ENCODE assay signal across 2 cellular contexts in genomic region chr17:17940451-17940911, GRCh38.
TF ChIP-seq lines count a peak whose summit lies in the region.

No MANE protein-coding gene starts in this region.

TF ChIP-seq in GM23338, 12 proteins besides CTCF, POLR2A, EP300 and RAD21 (continued from another document):
- TF ChIP-seq, protein P1, sequence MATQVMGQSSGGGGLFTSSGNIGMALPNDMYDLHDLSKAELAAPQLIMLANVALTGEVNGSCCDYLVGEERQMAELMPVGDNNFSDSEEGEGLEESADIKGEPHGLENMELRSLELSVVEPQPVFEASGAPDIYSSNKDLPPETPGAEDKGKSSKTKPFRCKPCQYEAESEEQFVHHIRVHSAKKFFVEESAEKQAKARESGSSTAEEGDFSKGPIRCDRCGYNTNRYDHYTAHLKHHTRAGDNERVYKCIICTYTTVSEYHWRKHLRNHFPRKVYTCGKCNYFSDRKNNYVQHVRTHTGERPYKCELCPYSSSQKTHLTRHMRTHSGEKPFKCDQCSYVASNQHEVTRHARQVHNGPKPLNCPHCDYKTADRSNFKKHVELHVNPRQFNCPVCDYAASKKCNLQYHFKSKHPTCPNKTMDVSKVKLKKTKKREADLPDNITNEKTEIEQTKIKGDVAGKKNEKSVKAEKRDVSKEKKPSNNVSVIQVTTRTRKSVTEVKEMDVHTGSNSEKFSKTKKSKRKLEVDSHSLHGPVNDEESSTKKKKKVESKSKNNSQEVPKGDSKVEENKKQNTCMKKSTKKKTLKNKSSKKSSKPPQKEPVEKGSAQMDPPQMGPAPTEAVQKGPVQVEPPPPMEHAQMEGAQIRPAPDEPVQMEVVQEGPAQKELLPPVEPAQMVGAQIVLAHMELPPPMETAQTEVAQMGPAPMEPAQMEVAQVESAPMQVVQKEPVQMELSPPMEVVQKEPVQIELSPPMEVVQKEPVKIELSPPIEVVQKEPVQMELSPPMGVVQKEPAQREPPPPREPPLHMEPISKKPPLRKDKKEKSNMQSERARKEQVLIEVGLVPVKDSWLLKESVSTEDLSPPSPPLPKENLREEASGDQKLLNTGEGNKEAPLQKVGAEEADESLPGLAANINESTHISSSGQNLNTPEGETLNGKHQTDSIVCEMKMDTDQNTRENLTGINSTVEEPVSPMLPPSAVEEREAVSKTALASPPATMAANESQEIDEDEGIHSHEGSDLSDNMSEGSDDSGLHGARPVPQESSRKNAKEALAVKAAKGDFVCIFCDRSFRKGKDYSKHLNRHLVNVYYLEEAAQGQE (IDR thresholded peaks at IDR 0.05; ENCODE audit: unreplicated experiment): no peak
- TF ChIP-seq ZNF331 (CRISPR knock-in tag; IDR thresholded peaks at IDR 0.05; ENCODE audit: low read depth): no peak
- TF ChIP-seq, protein P2, sequence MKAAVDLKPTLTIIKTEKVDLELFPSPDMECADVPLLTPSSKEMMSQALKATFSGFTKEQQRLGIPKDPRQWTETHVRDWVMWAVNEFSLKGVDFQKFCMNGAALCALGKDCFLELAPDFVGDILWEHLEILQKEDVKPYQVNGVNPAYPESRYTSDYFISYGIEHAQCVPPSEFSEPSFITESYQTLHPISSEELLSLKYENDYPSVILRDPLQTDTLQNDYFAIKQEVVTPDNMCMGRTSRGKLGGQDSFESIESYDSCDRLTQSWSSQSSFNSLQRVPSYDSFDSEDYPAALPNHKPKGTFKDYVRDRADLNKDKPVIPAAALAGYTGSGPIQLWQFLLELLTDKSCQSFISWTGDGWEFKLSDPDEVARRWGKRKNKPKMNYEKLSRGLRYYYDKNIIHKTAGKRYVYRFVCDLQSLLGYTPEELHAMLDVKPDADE (IDR thresholded peaks at IDR 0.05): no peak
TF ChIP-seq in GM23338: peak in this region for 0.

TF ChIP-seq in WTC11, 78 proteins besides CTCF, POLR2A, EP300 and RAD21 (continued from another document):
- TF ChIP-seq, protein P3, sequence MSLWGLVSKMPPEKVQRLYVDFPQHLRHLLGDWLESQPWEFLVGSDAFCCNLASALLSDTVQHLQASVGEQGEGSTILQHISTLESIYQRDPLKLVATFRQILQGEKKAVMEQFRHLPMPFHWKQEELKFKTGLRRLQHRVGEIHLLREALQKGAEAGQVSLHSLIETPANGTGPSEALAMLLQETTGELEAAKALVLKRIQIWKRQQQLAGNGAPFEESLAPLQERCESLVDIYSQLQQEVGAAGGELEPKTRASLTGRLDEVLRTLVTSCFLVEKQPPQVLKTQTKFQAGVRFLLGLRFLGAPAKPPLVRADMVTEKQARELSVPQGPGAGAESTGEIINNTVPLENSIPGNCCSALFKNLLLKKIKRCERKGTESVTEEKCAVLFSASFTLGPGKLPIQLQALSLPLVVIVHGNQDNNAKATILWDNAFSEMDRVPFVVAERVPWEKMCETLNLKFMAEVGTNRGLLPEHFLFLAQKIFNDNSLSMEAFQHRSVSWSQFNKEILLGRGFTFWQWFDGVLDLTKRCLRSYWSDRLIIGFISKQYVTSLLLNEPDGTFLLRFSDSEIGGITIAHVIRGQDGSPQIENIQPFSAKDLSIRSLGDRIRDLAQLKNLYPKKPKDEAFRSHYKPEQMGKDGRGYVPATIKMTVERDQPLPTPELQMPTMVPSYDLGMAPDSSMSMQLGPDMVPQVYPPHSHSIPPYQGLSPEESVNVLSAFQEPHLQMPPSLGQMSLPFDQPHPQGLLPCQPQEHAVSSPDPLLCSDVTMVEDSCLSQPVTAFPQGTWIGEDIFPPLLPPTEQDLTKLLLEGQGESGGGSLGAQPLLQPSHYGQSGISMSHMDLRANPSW (CRISPR knock-in tag; conservative IDR thresholded peaks at IDR 0.05; ENCODE audit: low read depth): no peak
- TF ChIP-seq E2F4 (CRISPR knock-in tag; IDR thresholded peaks at IDR 0.05; ENCODE audit: borderline replicate concordance, low read depth) (no peak), GABPB1 (CRISPR knock-in tag; IDR thresholded peaks at IDR 0.05) (no peak), ZNF263 (CRISPR knock-in tag; IDR thresholded peaks at IDR 0.05; ENCODE audit: low read depth) (no peak), JUN (CRISPR knock-in tag; IDR thresholded peaks at IDR 0.05) (no peak), ZNF416 (CRISPR knock-in tag; IDR thresholded peaks at IDR 0.05) (no peak), ZSCAN18 (CRISPR knock-in tag; IDR thresholded peaks at IDR 0.05) (no peak)
